ENCODE assay signal across 8 cellular contexts in the genomic region with DNA sequence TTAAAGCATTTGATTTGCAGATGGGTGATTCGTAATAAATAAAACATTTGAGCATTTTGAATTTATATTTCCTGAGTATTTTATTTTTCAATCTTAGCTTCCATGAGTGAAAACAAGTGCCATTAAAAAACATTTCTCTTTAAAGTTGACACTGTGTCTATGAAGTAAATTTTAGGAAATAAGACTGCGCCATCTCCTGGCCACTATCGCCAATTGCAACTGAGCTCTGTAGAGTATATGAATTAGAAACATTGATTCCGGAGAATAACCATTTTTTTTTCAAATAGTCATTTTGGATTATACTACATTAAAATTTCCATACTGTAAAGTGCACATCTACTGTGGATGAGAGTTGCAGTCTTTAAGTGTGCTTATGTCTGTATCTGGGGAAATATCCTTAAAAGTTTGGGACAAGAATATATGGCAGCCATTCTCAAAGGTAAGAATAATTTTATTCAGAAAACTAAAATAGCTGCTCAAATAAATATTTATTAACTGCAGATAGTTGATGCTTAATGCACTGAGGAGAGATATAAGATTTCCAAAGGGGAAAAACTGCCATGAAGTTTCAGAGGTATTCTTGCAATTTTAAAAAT. TPM values are rescaled to one million over a fixed set of nuclear protein-coding genes. Genes with fewer than 3 reads are reported as not detected.
A peak's percentile ranks its signal among the peaks of the same experiment; 100 is the strongest.
DNase-seq lines count a peak whose midpoint lies in the region; ATAC-seq and TF ChIP-seq lines count a peak whose summit lies in the region.

No MANE protein-coding gene starts in this region.

- ATAC-seq in natural killer cell (peak; percentile 37 to 50 (median 49)), HG03442 (IDR thresholded peaks at IDR 0.05; ENCODE audit: unreplicated experiment) (peak; percentile 64), GM21381 (IDR thresholded peaks at IDR 0.05; ENCODE audit: unreplicated experiment) (no peak)
- ATAC-seq in natural killer cell treated with Interleukin-12 subunit alpha and Interleukin-12 subunit beta and Interleukin-15 and Interleukin-18, amount 100 ng/mL, for 72 hours, result no peak

- H3K4me3 Mint-ChIP-seq in natural killer cell (no peak overlapping the region), chondrocyte (ENCODE audit: unreplicated experiment) (no peak overlapping the region)
- no peak overlapping the region for H3K4me3 Mint-ChIP-seq in natural killer cell treated with Interleukin-12 subunit alpha and Interleukin-12 subunit beta and Interleukin-15 and Interleukin-18, amount 100 ng/mL, for 72 hours

- H3K9me3 Mint-ChIP-seq in natural killer cell (no peaks in the 10 kb centered on the region), chondrocyte (ENCODE audit: low read depth) (no peaks in the 10 kb centered on the region)
- H3K9me3 Mint-ChIP-seq in natural killer cell treated with Interleukin-12 subunit alpha and Interleukin-12 subunit beta and Interleukin-15 and Interleukin-18, amount 100 ng/mL, for 72 hours, result no peaks in the 10 kb centered on the region

- CTCF ChIA-PET in RWPE1 (lab: Yijun Ruan, JAX), result interaction anchor here (0.5 to 2.1 kb wide), 10 partner anchors 11 to 999 kb away, joined by 3 to 23 read pairs (median 4); no protein-coding TSS in a partner anchor

- peaks cover 4 to 20% of the 10 kb centered on the region in 2 donors for H3K27me3 Mint-ChIP-seq in natural killer cell (ENCODE audit: low read depth in 2 of 2)
- H3K27me3 Mint-ChIP-seq in natural killer cell treated with Interleukin-12 subunit alpha and Interleukin-12 subunit beta and Interleukin-15 and Interleukin-18, amount 100 ng/mL, for 72 hours, result peaks cover 12 to 29% of the 10 kb centered on the region in 2 donors
- peaks cover 5% of the 10 kb centered on the region for H3K27me3 Mint-ChIP-seq in chondrocyte (ENCODE audit: low read depth)

- POLR2A ChIA-PET in RWPE1 (lab: Yijun Ruan, JAX; ENCODE audit: low non-redundant PET), result no interaction called here

- in situ Hi-C loops in transverse colon (cut with MboI; ENCODE audit: low pct_ligation_motif_present in 1 of 4, low pct_unique_long_range_greater_than_20kb in 1 of 4, low sequenced_read_pairs in 3 of 4), result loop anchor here (10.0 to 25.0 kb wide), 5 partner anchors 138 to 640 kb away; partner anchors contain the start of gene MTAP (in 1 of the 4)

- no peaks in the 10 kb centered on the region for H3K36me3 ChIP-seq in transverse colon

- intact Hi-C loops in natural killer cell (cut with micrococcal nuclease), result loop anchor here (1.0 kb wide), 1 partner anchor 639 kb away; no protein-coding TSS in a partner anchor
- intact Hi-C loops in transverse colon (cut with DNase I; ENCODE audit: low total_unique reads), result loop anchor here (10.0 kb wide), 1 partner anchor 148 kb away; no protein-coding TSS in a partner anchor

- H3K27ac ChIP-seq in RWPE1 (no peak overlapping the region), transverse colon (no peak overlapping the region)

- TF ChIP-seq POLR2A in transverse colon (IDR thresholded peaks at IDR 0.05), result no peak

- no peak overlapping the region for H3K4me3 ChIP-seq in transverse colon

- H3K4me1 ChIP-seq in transverse colon, result peaks cover 0 to 12% (median 2%) of the 10 kb centered on the region in 4 donors

- TF ChIP-seq CTCF in natural killer cell (IDR thresholded peaks at IDR 0.05) (peak; percentile 58), RWPE1 (conservative IDR thresholded peaks at IDR 0.05; ENCODE audit: low read depth) (peak; percentile 95), chondrocyte (IDR thresholded peaks at IDR 0.05) (peak; percentile 99), transverse colon (IDR thresholded peaks at IDR 0.05) (peak; percentile 72 to 85 (median 82))

- peaks cover 4% of the 10 kb centered on the region for H3K27me3 ChIP-seq in transverse colon

- no peaks in the 10 kb centered on the region for H3K4me1 Mint-ChIP-seq in natural killer cell
- no peaks in the 10 kb centered on the region for H3K4me1 Mint-ChIP-seq in natural killer cell treated with Interleukin-12 subunit alpha and Interleukin-12 subunit beta and Interleukin-15 and Interleukin-18, amount 100 ng/mL, for 72 hours (ENCODE audit: low read depth in 2 of 2)
- peaks cover 20% of the 10 kb centered on the region for H3K4me1 Mint-ChIP-seq in chondrocyte (ENCODE audit: low read depth)

- no peak for DNase-seq in natural killer cell
- DNase-seq in natural killer cell treated with Interleukin-12 subunit alpha and Interleukin-12 subunit beta and Interleukin-15 and Interleukin-18, amount 100 ng/mL, for 72 hours (ENCODE audit: low spot score), result no peak
- DNase-seq in RWPE1 (ENCODE audit: low spot score), result no peak
- no peak for DNase-seq in chondrocyte (ENCODE audit: low spot score)
- peak; percentile 53 for DNase-seq in midbrain (lab: John Stamatoyannopoulos, UW)
- DNase-seq in transverse colon, result peak; percentile 54

- H3K36me3 Mint-ChIP-seq in natural killer cell, result no peaks in the 10 kb centered on the region
- H3K36me3 Mint-ChIP-seq in natural killer cell treated with Interleukin-12 subunit alpha and Interleukin-12 subunit beta and Interleukin-15 and Interleukin-18, amount 100 ng/mL, for 72 hours, result no peaks in the 10 kb centered on the region
- peaks cover 14% of the 10 kb centered on the region for H3K36me3 Mint-ChIP-seq in chondrocyte (ENCODE audit: low read depth)

- TF ChIP-seq EP300 in transverse colon (IDR thresholded peaks at IDR 0.05; ENCODE audit: low read depth), result no peak

- H3K9me3 ChIP-seq in transverse colon, result no peaks in the 10 kb centered on the region

- H3K27ac Mint-ChIP-seq in natural killer cell, result no peak overlapping the region
- H3K27ac Mint-ChIP-seq in natural killer cell treated with Interleukin-12 subunit alpha and Interleukin-12 subunit beta and Interleukin-15 and Interleukin-18, amount 100 ng/mL, for 72 hours, result no peak overlapping the region
- no peak overlapping the region for H3K27ac Mint-ChIP-seq in chondrocyte (ENCODE audit: unreplicated experiment)

- WGBS in transverse colon (ENCODE audit: low coverage in 1 of 2), 2 donors, result 18 to 20% methylated on average over 4 of the region's 4 CpGs

RNA-seq across cellular contexts. Expression of gene DMRTA1, which starts 5.9 kb away (rescaled TPM):
- total RNA-seq in natural killer cell (not detected), chondrocyte (5.0 to 6.7 TPM (median 5.2 TPM) in 3 replicates), transverse colon (1 to 10 TPM; 1.4 to 2.4 (median 1.8) TPM)
- total RNA-seq in natural killer cell treated with Interleukin-12 subunit alpha and Interleukin-12 subunit beta and Interleukin-15 and Interleukin-18, amount 100 ng/mL, for 72 hours, result not detected

Comparison
In these comparisons a context has a peak if more than half of its experiments do, and no peak if none do; other contexts are left out.
1. ATAC-seq: peak in natural killer cell (3 of 3) and HG03442 (single experiment); none in natural killer cell treated with Interleukin-12 subunit alpha and Interleukin-12 subunit beta and Interleukin-15 and Interleukin-18, amount 100 ng/mL, for 72 hours (0 of 2) and GM21381 (single experiment).
2. DNase-seq: peak in midbrain (single experiment) and transverse colon (single experiment); none in natural killer cell (single experiment), natural killer cell treated with Interleukin-12 subunit alpha and Interleukin-12 subunit beta and Interleukin-15 and Interleukin-18, amount 100 ng/mL, for 72 hours (single experiment), RWPE1 (single experiment) and chondrocyte (single experiment).
3. Peak in every context shown above with its lines, with median percentiles within 50 percentile points of each other: CTCF ChIP-seq.